Comparison of ENCODE assay signal across 10 cellular contexts in the genomic region with DNA sequence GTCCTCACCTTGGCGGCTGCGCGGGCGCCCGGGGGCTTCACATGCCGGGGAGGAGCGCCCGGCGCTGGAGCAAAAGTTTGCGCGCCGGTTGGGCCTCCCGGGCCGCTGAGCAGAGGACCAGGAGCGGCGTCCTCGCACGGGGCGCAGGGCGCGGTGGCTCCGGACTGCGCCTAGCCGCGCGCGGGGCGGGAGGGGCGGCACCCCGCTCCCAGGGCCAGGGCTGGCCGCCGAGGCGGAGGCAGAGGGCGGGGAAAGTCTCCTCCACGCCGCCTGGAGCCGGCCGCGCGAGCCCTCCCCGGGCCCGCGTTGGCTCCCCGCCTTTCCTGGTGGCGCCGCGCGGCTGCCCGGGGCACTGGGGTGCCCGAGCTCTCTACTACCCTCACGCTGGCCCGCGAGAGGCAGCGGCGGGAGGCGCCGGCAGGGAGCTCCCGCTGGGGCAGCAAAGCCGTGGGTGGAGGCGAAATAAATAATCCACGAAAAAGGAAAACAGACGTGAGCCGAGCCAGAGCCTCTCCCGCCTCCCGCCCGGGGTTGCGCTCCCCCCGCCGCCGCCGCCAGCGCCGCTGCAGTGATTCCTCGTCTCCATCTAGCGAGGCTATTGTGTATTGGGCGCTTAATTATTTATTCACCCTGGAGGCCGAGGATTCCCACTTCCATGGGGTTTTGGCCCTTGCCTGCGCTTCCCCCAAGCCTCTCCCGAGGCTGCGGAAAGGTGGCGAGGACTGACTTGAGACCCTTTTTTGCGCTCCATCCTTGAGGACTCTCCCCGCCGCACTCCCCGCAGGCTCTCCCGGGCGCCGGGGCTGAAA. TPM values are rescaled to one million over a fixed set of nuclear protein-coding genes. Genes with fewer than 3 reads are reported as not detected.
DNase-seq lines count a peak whose midpoint lies in the region; ATAC-seq and TF ChIP-seq lines count a peak whose summit lies in the region.
"Had no signal": no experiment of that assay in that cellular context is flagged by ENCODE, and none has a peak within 500 bp of the region (broad histone marks: within the 10 kb centered on the region; RNA-seq: fewer than 3 reads in every experiment).

No MANE protein-coding gene starts in this region.

- no peaks in the 10 kb centered on the region for H3K9me3 ChIP-seq in ascending aorta

- peaks cover 70 to 75% of the 10 kb centered on the region in 2 donors for H3K27me3 Mint-ChIP-seq in stimulated activated naive B cell treated with anti-CD40 and anti-IgM and Interleukin-4, amounts not matched to agents 10 μg/mL and 1 μg/mL and 100 μg/mL, for 72 hours

- H3K4me3 Mint-ChIP-seq in stimulated activated naive B cell treated with anti-CD40 and anti-IgM and Interleukin-4, amounts not matched to agents 10 μg/mL and 1 μg/mL and 100 μg/mL, for 72 hours, result peak overlapping the region; percentile 20 to 33

- H3K27ac ChIP-seq in 22Rv1 (no peak overlapping the region), ascending aorta (peak overlapping the region; percentile 77 to 80)

- peaks cover 7% of the 10 kb centered on the region in 2 donors for H3K4me1 Mint-ChIP-seq in stimulated activated naive B cell treated with anti-CD40 and anti-IgM and Interleukin-4, amounts not matched to agents 10 μg/mL and 1 μg/mL and 100 μg/mL, for 72 hours

- no peaks in the 10 kb centered on the region for H3K36me3 ChIP-seq in ascending aorta

- H3K9me3 Mint-ChIP-seq in stimulated activated naive B cell treated with anti-CD40 and anti-IgM and Interleukin-4, amounts not matched to agents 10 μg/mL and 1 μg/mL and 100 μg/mL, for 72 hours, result peaks cover 0 to 1% of the 10 kb centered on the region in 2 donors

- peak; percentile 22 for TF ChIP-seq CTCF in 22Rv1 (IDR thresholded peaks at IDR 0.05)
- peak in 2 of 3 experiments; percentile 50 to 70 for TF ChIP-seq CTCF in ascending aorta (IDR thresholded peaks at IDR 0.05)

- peak overlapping the region; percentile 44 for H3K27ac Mint-ChIP-seq in stimulated activated naive B cell treated with anti-CD40 and anti-IgM and Interleukin-4, amounts not matched to agents 10 μg/mL and 1 μg/mL and 100 μg/mL, for 72 hours

- H3K4me1 ChIP-seq in ascending aorta, result peaks cover 0 to 17% of the 10 kb centered on the region in 2 donors

- intact Hi-C loops in ascending aorta (cut with DNase I), result loop anchor here (1.0 to 10.0 kb wide), 5 partner anchors 16 to 386 kb away; partner anchors contain the start of gene PPP4R4

- ATAC-seq in stimulated activated naive B cell treated with anti-CD40 and anti-IgM and Interleukin-4, amounts not matched to agents 10 μg/mL and 1 μg/mL and 100 μg/mL, for 72 hours (replicated peaks), result peak in 1 of 2 donors; percentile 14
- ATAC-seq in HG02623 (IDR thresholded peaks at IDR 0.05; ENCODE audit: unreplicated experiment), result no peak
- no peak for ATAC-seq in GM19467 (IDR thresholded peaks at IDR 0.05; ENCODE audit: unreplicated experiment)

- peak overlapping the region; percentile 55 to 84 for H3K4me3 ChIP-seq in ascending aorta

- no peaks in the 10 kb centered on the region for H3K27me3 ChIP-seq in ascending aorta

- DNase-seq in HuH-7.5 (ENCODE audit: low spot score), result peak; percentile 51
- peak in 1 of 2 donors; percentile 70 for DNase-seq in ascending aorta (ENCODE audit: low spot score in 2 of 2)
- DNase-seq in inferior parietal cortex (ENCODE audit: extremely low spot score), result peak; percentile 73
- DNase-seq in stimulated activated naive B cell treated with anti-CD40 and anti-IgM and Interleukin-4, amounts not matched to agents 10 μg/mL and 1 μg/mL and 100 μg/mL, for 72 hours, result no peak
- no peak for DNase-seq in cortex of kidney (lab: John Stamatoyannopoulos, UW)

- H3K36me3 Mint-ChIP-seq in stimulated activated naive B cell treated with anti-CD40 and anti-IgM and Interleukin-4, amounts not matched to agents 10 μg/mL and 1 μg/mL and 100 μg/mL, for 72 hours, result no peaks in the 10 kb centered on the region

RNA-seq across cellular contexts. Expression of gene PRIMA1, which starts 0.5 kb away (rescaled TPM):
- total RNA-seq in ascending aorta, result 9.4 TPM
- total RNA-seq: pulmonary artery endothelial cell; T-helper 1 cell treated with Interleukin-12 subunit alpha and Interleukin-12 subunit beta and Interleukin-4 antibody, amounts not matched to agents 30 ng/mL and 1 ng/mL, for 36 hours had no signal

Comparison
In these comparisons a context has a peak if more than half of its experiments do, and no peak if none do; other contexts are left out.
1. DNase-seq: peak in HuH-7.5 (single experiment) and inferior parietal cortex (single experiment); none in stimulated activated naive B cell treated with anti-CD40 and anti-IgM and Interleukin-4, amounts not matched to agents 10 μg/mL and 1 μg/mL and 100 μg/mL, for 72 hours (single experiment) and cortex of kidney (single experiment).